In genomic region chr16:89791278-89791995, GRCh38 we compare ENCODE assay signal across 28 cellular contexts.
"Had no signal": no experiment of that assay in that cellular context is flagged by ENCODE, and none has a peak within 500 bp of the region (broad histone marks: within the 10 kb centered on the region; RNA-seq: fewer than 3 reads in every experiment).

No MANE protein-coding gene starts in this region.

- H3K36me3 Mint-ChIP-seq: naive B cell had no signal

- H3K27ac ChIP-seq: left lung, parathyroid adenoma, psoas muscle, skin epidermis, stomach, testis, tibial artery, upper lobe of right lung had no signal

- H3K4me1 ChIP-seq: left lung, parathyroid adenoma, psoas muscle, stomach, testis, tibial artery, upper lobe of right lung had no signal

- H3K9me3 Mint-ChIP-seq: immature natural killer cell; mesothelial cell of epicardium; naive B cell; natural killer cell treated with Interleukin-12 subunit alpha and Interleukin-12 subunit beta and Interleukin-15 and Interleukin-18, amount 100 ng/mL, for 72 hours; stimulated activated naive B cell treated with anti-CD40 and anti-IgM and Interleukin-4, amounts not matched to agents 10 μg/mL and 1 μg/mL and 100 μg/mL, for 72 hours had no signal

- H3K4me3 Mint-ChIP-seq: immature natural killer cell; mesothelial cell of epicardium; naive B cell; natural killer cell treated with Interleukin-12 subunit alpha and Interleukin-12 subunit beta and Interleukin-15 and Interleukin-18, amount 100 ng/mL, for 72 hours; stimulated activated naive B cell treated with anti-CD40 and anti-IgM and Interleukin-4, amounts not matched to agents 10 μg/mL and 1 μg/mL and 100 μg/mL, for 72 hours had no signal

- H3K4me1 Mint-ChIP-seq: mesothelial cell of epicardium had no signal

- H3K27me3 Mint-ChIP-seq: naive B cell; natural killer cell treated with Interleukin-12 subunit alpha and Interleukin-12 subunit beta and Interleukin-15 and Interleukin-18, amount 100 ng/mL, for 72 hours; stimulated activated naive B cell treated with anti-CD40 and anti-IgM and Interleukin-4, amounts not matched to agents 10 μg/mL and 1 μg/mL and 100 μg/mL, for 72 hours had no signal

- DNase-seq: hypothalamus; immature natural killer cell; kidney; left colon; mesendoderm; naive B cell; nucleus accumbens; psoas muscle; stimulated activated CD4-positive, alpha-beta T cell treated with anti-CD3 and anti-CD28 coated beads, Interleukin-12 subunit alpha, Interleukin-12 subunit beta, amount 100 ng/mL, for 4 hours; stimulated activated CD4-positive, alpha-beta T cell treated with anti-CD3 and anti-CD28 coated beads, Interleukin-15, amount 100 ng/mL, for 24 hours; stimulated activated CD4-positive, alpha-beta T cell treated with anti-CD3 and anti-CD28 coated beads, Interleukin-2, amount 100 ng/mL, for 24 hours; stimulated activated CD4-positive, alpha-beta T cell treated with anti-CD3 and anti-CD28 coated beads, Interleukin-4, amount 100 ng/mL, for 1 hour; stimulated activated naive B cell treated with anti-CD40 and anti-IgM and Interleukin-4, amounts not matched to agents 10 μg/mL and 1 μg/mL and 100 μg/mL, for 72 hours; stimulated activated naive CD8-positive, alpha-beta T cell treated with anti-CD3 and anti-CD28 coated beads, Interleukin-15, Interleukin-2, amounts not matched to agents 100 U/mL and 50 U/mL, for 24 hours; stomach; testis; tibial artery; trophoblast cell; upper lobe of right lung had no signal

- ATAC-seq: left colon; left lung; psoas muscle; sciatic nerve; stimulated activated naive B cell treated with anti-CD40 and anti-IgM and Interleukin-4, amounts not matched to agents 10 μg/mL and 1 μg/mL and 100 μg/mL, for 72 hours; stimulated activated naive CD8-positive, alpha-beta T cell treated with anti-CD3 and anti-CD28 coated beads, Interleukin-15, Interleukin-2, amounts not matched to agents 100 U/mL and 50 U/mL, for 24 hours had no signal

- H3K27me3 ChIP-seq: left lung, stomach, testis, tibial artery, upper lobe of right lung had no signal

- H3K36me3 ChIP-seq: tibial artery, upper lobe of right lung had no signal

- H3K27ac Mint-ChIP-seq: mesothelial cell of epicardium; natural killer cell treated with Interleukin-12 subunit alpha and Interleukin-12 subunit beta and Interleukin-15 and Interleukin-18, amount 100 ng/mL, for 72 hours; stimulated activated naive B cell treated with anti-CD40 and anti-IgM and Interleukin-4, amounts not matched to agents 10 μg/mL and 1 μg/mL and 100 μg/mL, for 72 hours had no signal

- H3K9me3 ChIP-seq: left lung, psoas muscle, stomach, testis, tibial artery, upper lobe of right lung had no signal

- H3K4me3 ChIP-seq: left lung, lung, psoas muscle, skin epidermis, stomach, testis, tibial artery, upper lobe of right lung had no signal

- FAIRE-seq: islet of Langerhans, kidney, urothelium cell line had no signal
